24 cellular contexts compared by ENCODE assay signal in genomic region chr6:939526-940252, GRCh38.
"Had no signal": no experiment of that assay in that cellular context is flagged by ENCODE, and none has a peak within 500 bp of the region (broad histone marks: within the 10 kb centered on the region; RNA-seq: fewer than 3 reads in every experiment).

No MANE protein-coding gene starts in this region.

- ATAC-seq: activated CD8-positive, alpha-beta memory T cell treated with anti-CD3 and anti-CD28 coated beads, Interleukin-2, amount 10 ng/mL, durations not matched to agents 7 days and 5 days; activated T-helper 17 cell treated with anti-CD3 and anti-CD28 coated beads, Interleukin-2, amount 50 U/mL, for 72 hours; body of pancreas; foreskin keratinocyte; left lung; naive thymus-derived CD4-positive, alpha-beta T cell; psoas muscle; sciatic nerve had no signal

- H3K4me3 Mint-ChIP-seq: activated B cell treated with CpG ODN at 0.5 μM for 24 hours; activated CD4-positive, alpha-beta memory T cell treated with anti-CD3 and anti-CD28 coated beads, Interleukin-2, amount 10 ng/mL, durations not matched to agents 7 days and 5 days; activated CD8-positive, alpha-beta memory T cell treated with anti-CD3 and anti-CD28 coated beads, Interleukin-2, amount 10 ng/mL, durations not matched to agents 7 days and 5 days; activated naive CD8-positive, alpha-beta T cell treated with anti-CD3 and anti-CD28 coated beads, Interleukin-2, amount 10 ng/mL, durations not matched to agents 7 days and 5 days; activated T-helper 17 cell treated with anti-CD3 and anti-CD28 coated beads, Interleukin-2, amount 50 U/mL, for 72 hours; naive thymus-derived CD4-positive, alpha-beta T cell; T-helper 2 cell treated with Interferon-gamma antibody and Interleukin-4, amounts not matched to agents 5 μg/mL and 100 μg/mL, for 36 hours had no signal

- H3K27me3 ChIP-seq: body of pancreas, left lung, ovary, tibial nerve, uterus had no signal

- H3K9me3 Mint-ChIP-seq: activated B cell treated with CpG ODN at 0.5 μM for 24 hours; activated CD4-positive, alpha-beta memory T cell treated with anti-CD3 and anti-CD28 coated beads, Interleukin-2, amount 10 ng/mL, durations not matched to agents 7 days and 5 days; activated naive CD8-positive, alpha-beta T cell treated with anti-CD3 and anti-CD28 coated beads, Interleukin-2, amount 10 ng/mL, durations not matched to agents 7 days and 5 days; activated T-helper 17 cell treated with anti-CD3 and anti-CD28 coated beads, Interleukin-2, amount 50 U/mL, for 72 hours; T-helper 2 cell treated with Interferon-gamma antibody and Interleukin-4, amounts not matched to agents 5 μg/mL and 100 μg/mL, for 36 hours had no signal

- H3K4me3 ChIP-seq: body of pancreas, left lung, ovary, psoas muscle, spleen, tibial nerve, uterus had no signal

- H3K27ac ChIP-seq: body of pancreas, foreskin keratinocyte, left lung, ovary, psoas muscle, spleen, tibial nerve, uterus had no signal

- H3K4me1 ChIP-seq: body of pancreas, foreskin keratinocyte, left lung, psoas muscle, spleen, tibial nerve, uterus had no signal

- DNase-seq: activated B cell treated with CpG ODN at 0.5 μM for 24 hours; activated CD4-positive, alpha-beta memory T cell treated with anti-CD3 and anti-CD28 coated beads, Interleukin-2, amount 10 ng/mL, durations not matched to agents 7 days and 5 days; activated CD4-positive, alpha-beta T cell treated with anti-CD3 and anti-CD28 coated beads for 4 hours; activated CD8-positive, alpha-beta memory T cell treated with anti-CD3 and anti-CD28 coated beads, Interleukin-2, amount 10 ng/mL, durations not matched to agents 7 days and 5 days; activated naive CD4-positive, alpha-beta T cell; activated naive CD8-positive, alpha-beta T cell treated with anti-CD3 and anti-CD28 coated beads, Interleukin-2, amount 10 ng/mL, durations not matched to agents 7 days and 5 days; amygdala; body of pancreas; dermis blood vessel endothelial cell; effector memory CD4-positive, alpha-beta T cell; foreskin keratinocyte; glutamatergic neuron; hippocampal formation; left lung; naive thymus-derived CD4-positive, alpha-beta T cell; ovary; psoas muscle; spleen; stimulated activated naive CD4-positive, alpha-beta T cell; uterus had no signal

- H3K4me1 Mint-ChIP-seq: activated B cell treated with CpG ODN at 0.5 μM for 24 hours; activated CD4-positive, alpha-beta memory T cell treated with anti-CD3 and anti-CD28 coated beads, Interleukin-2, amount 10 ng/mL, durations not matched to agents 7 days and 5 days; activated CD8-positive, alpha-beta memory T cell treated with anti-CD3 and anti-CD28 coated beads, Interleukin-2, amount 10 ng/mL, durations not matched to agents 7 days and 5 days; activated naive CD8-positive, alpha-beta T cell treated with anti-CD3 and anti-CD28 coated beads, Interleukin-2, amount 10 ng/mL, durations not matched to agents 7 days and 5 days; activated T-helper 17 cell treated with anti-CD3 and anti-CD28 coated beads, Interleukin-2, amount 50 U/mL, for 72 hours; naive thymus-derived CD4-positive, alpha-beta T cell had no signal

- H3K36me3 Mint-ChIP-seq: activated CD8-positive, alpha-beta memory T cell treated with anti-CD3 and anti-CD28 coated beads, Interleukin-2, amount 10 ng/mL, durations not matched to agents 7 days and 5 days; activated naive CD8-positive, alpha-beta T cell treated with anti-CD3 and anti-CD28 coated beads, Interleukin-2, amount 10 ng/mL, durations not matched to agents 7 days and 5 days; naive thymus-derived CD4-positive, alpha-beta T cell had no signal

- H3K36me3 ChIP-seq: left lung, ovary, spleen, tibial nerve, uterus had no signal

- H3K27ac Mint-ChIP-seq: activated B cell treated with CpG ODN at 0.5 μM for 24 hours; activated CD4-positive, alpha-beta memory T cell treated with anti-CD3 and anti-CD28 coated beads, Interleukin-2, amount 10 ng/mL, durations not matched to agents 7 days and 5 days; activated CD8-positive, alpha-beta memory T cell treated with anti-CD3 and anti-CD28 coated beads, Interleukin-2, amount 10 ng/mL, durations not matched to agents 7 days and 5 days; activated naive CD8-positive, alpha-beta T cell treated with anti-CD3 and anti-CD28 coated beads, Interleukin-2, amount 10 ng/mL, durations not matched to agents 7 days and 5 days; activated T-helper 17 cell treated with anti-CD3 and anti-CD28 coated beads, Interleukin-2, amount 50 U/mL, for 72 hours; naive thymus-derived CD4-positive, alpha-beta T cell; T-helper 2 cell treated with Interferon-gamma antibody and Interleukin-4, amounts not matched to agents 5 μg/mL and 100 μg/mL, for 36 hours had no signal

- H3K9me3 ChIP-seq: body of pancreas, left lung, ovary, psoas muscle, uterus had no signal
